15 cellular contexts compared by ENCODE assay signal in genomic region chr20:7379621-7380220, GRCh38.
"Had no signal": no experiment of that assay in that cellular context is flagged by ENCODE, and none has a peak within 500 bp of the region (broad histone marks: within the 10 kb centered on the region; RNA-seq: fewer than 3 reads in every experiment).

No MANE protein-coding gene starts in this region.

- DNase-seq: activated CD4-positive, alpha-beta T cell treated with anti-CD3 and anti-CD28 coated beads, Interleukin-2, amount 10 ng/mL, durations not matched to agents 7 days and 5 days; activated CD8-positive, alpha-beta memory T cell treated with anti-CD3 and anti-CD28 coated beads for 24 hours; activated naive CD8-positive, alpha-beta T cell treated with anti-CD3 and anti-CD28 coated beads for 36 hours; amygdala; endodermal cell; erythroblast; hippocampal formation; kidney; left ventricle myocardium superior; mesenchymal stem cell; naive thymus-derived CD8-positive, alpha-beta T cell; stimulated activated CD4-positive, alpha-beta T cell treated with anti-CD3 and anti-CD28 coated beads, Interleukin-1b, Interleukin-23, amount 100 ng/mL, for 48 hours; T-helper 2 cell had no signal

- H3K36me3 ChIP-seq: neutrophil had no signal

- H3K27me3 Mint-ChIP-seq: activated CD4-positive, alpha-beta T cell treated with anti-CD3 and anti-CD28 coated beads, Interleukin-2, amount 10 ng/mL, durations not matched to agents 7 days and 5 days; activated naive CD8-positive, alpha-beta T cell treated with anti-CD3 and anti-CD28 coated beads for 36 hours; naive thymus-derived CD8-positive, alpha-beta T cell had no signal

- H3K27me3 ChIP-seq: neutrophil had no signal

- H3K4me1 Mint-ChIP-seq: activated CD4-positive, alpha-beta T cell treated with anti-CD3 and anti-CD28 coated beads, Interleukin-2, amount 10 ng/mL, durations not matched to agents 7 days and 5 days; activated naive CD8-positive, alpha-beta T cell treated with anti-CD3 and anti-CD28 coated beads for 36 hours; endodermal cell; naive thymus-derived CD8-positive, alpha-beta T cell had no signal

- H3K27ac ChIP-seq: neutrophil had no signal

- H3K36me3 Mint-ChIP-seq: activated naive CD8-positive, alpha-beta T cell treated with anti-CD3 and anti-CD28 coated beads for 36 hours; naive thymus-derived CD8-positive, alpha-beta T cell had no signal

- H3K27ac Mint-ChIP-seq: activated CD4-positive, alpha-beta T cell treated with anti-CD3 and anti-CD28 coated beads, Interleukin-2, amount 10 ng/mL, durations not matched to agents 7 days and 5 days; activated naive CD8-positive, alpha-beta T cell treated with anti-CD3 and anti-CD28 coated beads for 36 hours; activated T-helper 1 cell treated with anti-CD3 and anti-CD28 coated beads, Interleukin-12 subunit alpha, Interleukin-12 subunit beta, Interleukin-2, Interleukin-4 antibody, amounts not matched to agents 30 ng/mL and 10 ng/mL and 1 ng/mL, durations not matched to agents 14 hours and 24 hours and 36 hours; endodermal cell; naive thymus-derived CD8-positive, alpha-beta T cell had no signal

- H3K4me3 Mint-ChIP-seq: activated CD4-positive, alpha-beta T cell treated with anti-CD3 and anti-CD28 coated beads, Interleukin-2, amount 10 ng/mL, durations not matched to agents 7 days and 5 days; activated naive CD8-positive, alpha-beta T cell treated with anti-CD3 and anti-CD28 coated beads for 36 hours; activated T-helper 1 cell treated with anti-CD3 and anti-CD28 coated beads, Interleukin-12 subunit alpha, Interleukin-12 subunit beta, Interleukin-2, Interleukin-4 antibody, amounts not matched to agents 30 ng/mL and 10 ng/mL and 1 ng/mL, durations not matched to agents 14 hours and 24 hours and 36 hours; endodermal cell; naive thymus-derived CD8-positive, alpha-beta T cell had no signal

- H3K9me3 Mint-ChIP-seq: activated CD4-positive, alpha-beta T cell treated with anti-CD3 and anti-CD28 coated beads, Interleukin-2, amount 10 ng/mL, durations not matched to agents 7 days and 5 days; activated T-helper 1 cell treated with anti-CD3 and anti-CD28 coated beads, Interleukin-12 subunit alpha, Interleukin-12 subunit beta, Interleukin-2, Interleukin-4 antibody, amounts not matched to agents 30 ng/mL and 10 ng/mL and 1 ng/mL, durations not matched to agents 14 hours and 24 hours and 36 hours; endodermal cell had no signal

- ATAC-seq: left ventricle myocardium superior; naive thymus-derived CD8-positive, alpha-beta T cell had no signal

- H3K9me3 ChIP-seq: neutrophil had no signal
